18 cellular contexts compared by ENCODE assay signal in the genomic region with DNA sequence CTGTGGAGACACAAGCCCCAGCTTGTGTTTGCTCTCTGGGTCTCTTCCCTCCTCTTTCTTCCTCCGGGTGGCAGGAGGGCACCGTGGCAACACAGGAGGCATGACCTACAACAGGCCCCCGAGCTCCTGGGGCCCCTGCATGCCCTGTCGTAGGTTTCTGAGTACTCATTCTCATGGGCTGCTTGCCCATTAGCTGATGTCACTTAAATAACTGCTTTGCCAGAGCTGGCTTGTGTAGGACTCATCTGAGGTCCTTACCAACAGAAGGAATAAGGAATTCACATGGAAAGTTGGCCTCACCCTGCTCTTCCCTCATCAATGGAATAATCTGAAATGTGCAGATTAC.
DNase-seq lines count a peak whose midpoint lies in the region; ATAC-seq, FAIRE-seq and TF ChIP-seq lines count a peak whose summit lies in the region.
"Had no signal": no experiment of that assay in that cellular context is flagged by ENCODE, and none has a peak within 500 bp of the region (broad histone marks: within the 10 kb centered on the region; RNA-seq: fewer than 3 reads in every experiment).

No MANE protein-coding gene starts in this region.

- H3K27ac ChIP-seq in thyroid gland = no peak overlapping the region
- H3K27ac ChIP-seq in left lung = no peak overlapping the region
- H3K27ac ChIP-seq: heart right ventricle, neutrophil, testis had no signal

- 5 to 14% methylated on average over 4 of the region's 4 CpGs for WGBS in thyroid gland, 2 donors

- ATAC-seq in left lung = no peak

- H3K27me3 ChIP-seq in bronchial epithelial cell (ENCODE audit: control insufficient read depth, insufficient read depth, low read length) (no peaks in the 10 kb centered on the region), thyroid gland (no peaks in the 10 kb centered on the region), left lung (peaks cover 6 to 20% of the 10 kb centered on the region in 2 donors)
- H3K27me3 ChIP-seq: testis had no signal

- H3K36me3 ChIP-seq in bronchial epithelial cell (ENCODE audit: control insufficient read depth, insufficient read depth, low read length) (no peaks in the 10 kb centered on the region), thyroid gland (no peaks in the 10 kb centered on the region), left lung (no peaks in the 10 kb centered on the region)
- H3K36me3 ChIP-seq: heart right ventricle, neutrophil had no signal

- peak; percentile 5 for DNase-seq in SIG-M5 treated with dmso at 0.1 percent for 504 hours (lab: John Stamatoyannopoulos, UW; ENCODE audit: unreplicated experiment)
- DNase-seq in SIG-M5 (lab: John Stamatoyannopoulos, UW) = no peak
- peak; percentile 5 for DNase-seq in bronchial epithelial cell (ENCODE audit: low read depth)
- peak; percentile 56 for DNase-seq in medulla oblongata (ENCODE audit: extremely low spot score)
- DNase-seq in thyroid gland = peak; percentile 4 to 9
- DNase-seq in activated CD4-positive, alpha-beta T cell treated with anti-CD3 and anti-CD28 coated beads, Interleukin-2, amount 50 U/mL, for 1 hour = no peak
- DNase-seq in left lung = no peak
- DNase-seq in posterior vena cava (ENCODE audit: low spot score) = no peak
- DNase-seq: activated CD4-positive, alpha-beta memory T cell treated with anti-CD3 and anti-CD28 coated beads, Interleukin-2, amount 10 ng/mL, durations not matched to agents 7 days and 5 days; activated effector memory CD4-positive, alpha-beta T cell treated with Interleukin-2 at 50 U/mL for 16 hours; COR-L47; heart right ventricle; HFFc6; NCI-H69; T-helper 9 cell; testis had no signal

- TF ChIP-seq CTCF in bronchial epithelial cell (IDR thresholded peaks at IDR 0.05; ENCODE audit: insufficient read depth, low read length, severe bottlenecking) = no peak
- no peak for TF ChIP-seq CTCF in thyroid gland (IDR thresholded peaks at IDR 0.05)
- no peak for TF ChIP-seq CTCF in left lung (IDR thresholded peaks at IDR 0.05)

- H3K4me1 ChIP-seq in thyroid gland = no peaks in the 10 kb centered on the region
- H3K4me1 ChIP-seq in left lung = no peaks in the 10 kb centered on the region
- H3K4me1 ChIP-seq: heart right ventricle, testis had no signal

- no peak for FAIRE-seq in bronchial epithelial cell (lab: Jason Lieb, UNC)
- FAIRE-seq: endometrium had no signal

- no peak for TF ChIP-seq POLR2A in thyroid gland (IDR thresholded peaks at IDR 0.05)

- no peak overlapping the region for H3K4me3 ChIP-seq in bronchial epithelial cell (ENCODE audit: low read depth, low read length)
- H3K4me3 ChIP-seq in thyroid gland (replicated peaks in 1 of 3) = no peak overlapping the region
- H3K4me3 ChIP-seq in left lung = no peak overlapping the region
- H3K4me3 ChIP-seq: heart right ventricle, testis had no signal

- intact Hi-C loops in thyroid gland (cut with DNase I) = no loop called here
- intact Hi-C loops in left lung (cut with DNase I) = no loop called here
- intact Hi-C loops in posterior vena cava (cut with DNase I) = no loop called here

- H3K9me3 ChIP-seq in thyroid gland (no peaks in the 10 kb centered on the region), left lung (no peaks in the 10 kb centered on the region)
- H3K9me3 ChIP-seq: heart right ventricle, neutrophil, testis had no signal

Comparison
In these comparisons a context has a peak if more than half of its experiments do, and no peak if none do; other contexts are left out.
1. DNase-seq: peak in SIG-M5 treated with dmso at 0.1 percent for 504 hours (single experiment), bronchial epithelial cell (single experiment), medulla oblongata (single experiment) and thyroid gland (2 of 2); none in SIG-M5 (single experiment), activated CD4-positive, alpha-beta T cell treated with anti-CD3 and anti-CD28 coated beads, Interleukin-2, amount 50 U/mL, for 1 hour (single experiment), left lung (0 of 2) and posterior vena cava (single experiment).